In genomic region chr1:39954870-39955546, GRCh38 we compare ENCODE assay signal across 1 cellular context.
TF ChIP-seq lines count a peak whose summit lies in the region.

MFSD2A (plus strand) TSS chr1:39955145; CDS start chr1:39955293, 148 bp downstream.

TF ChIP-seq in WTC11, 78 proteins besides CTCF, POLR2A, EP300 and RAD21 (continued from another document and continues in another):
- TF ChIP-seq CREM (CRISPR knock-in tag; IDR thresholded peaks at IDR 0.05) (no peak; the same call in 1 of the 2 replicates), SP1 (CRISPR knock-in tag; conservative IDR thresholded peaks at IDR 0.05) (peak; percentile 72; the same call in 1 of the 2 replicates), ZNF416 (CRISPR knock-in tag; IDR thresholded peaks at IDR 0.05) (no peak), NFE2L1 (CRISPR knock-in tag; IDR thresholded peaks at IDR 0.05) (no peak), ZNF232 (CRISPR knock-in tag; IDR thresholded peaks at IDR 0.05) (peak; percentile 88), ZMAT4 (CRISPR knock-in tag; IDR thresholded peaks at IDR 0.05) (no peak), ELF4 (CRISPR knock-in tag; IDR thresholded peaks at IDR 0.05; ENCODE audit: low read depth) (no peak), MLX (CRISPR knock-in tag; IDR thresholded peaks at IDR 0.05) (no peak), PREB (CRISPR knock-in tag; IDR thresholded peaks at IDR 0.05; ENCODE audit: borderline replicate concordance) (no peak), TCF7 (CRISPR knock-in tag; IDR thresholded peaks at IDR 0.05; ENCODE audit: low read depth) (no peak), ZNF138 (CRISPR knock-in tag; conservative IDR thresholded peaks at IDR 0.05) (0 out of 2 replicates have a peak, but pooled peaks have one; percentile 40), ATF1 (CRISPR knock-in tag; IDR thresholded peaks at IDR 0.05) (0 out of 2 replicates have a peak, but pooled peaks have one; percentile 78), PRRX2 (CRISPR knock-in tag; IDR thresholded peaks at IDR 0.05) (no peak), FOXJ3 (CRISPR knock-in tag; IDR thresholded peaks at IDR 0.05; ENCODE audit: borderline replicate concordance) (no peak), SMAD3 (CRISPR knock-in tag; IDR thresholded peaks at IDR 0.05; ENCODE audit: borderline replicate concordance) (peak; percentile 12; the same call in 1 of the 2 replicates), IRF2 (CRISPR knock-in tag; IDR thresholded peaks at IDR 0.05; ENCODE audit: borderline replicate concordance, low read depth) (no peak), ZNF512 (CRISPR knock-in tag; IDR thresholded peaks at IDR 0.05; ENCODE audit: borderline replicate concordance) (no peak), TP53 (CRISPR knock-in tag; IDR thresholded peaks at IDR 0.05) (peak; percentile 34; the same call in 1 of the 2 replicates), NFATC4 (CRISPR knock-in tag; IDR thresholded peaks at IDR 0.05) (no peak), E2F5 (CRISPR knock-in tag; IDR thresholded peaks at IDR 0.05) (no peak; the same call in 1 of the 2 replicates), ZNF121 (CRISPR knock-in tag; IDR thresholded peaks at IDR 0.05) (no peak), EMX1 (CRISPR knock-in tag; IDR thresholded peaks at IDR 0.05) (no peak), GRHL2 (CRISPR knock-in tag; IDR thresholded peaks at IDR 0.05; ENCODE audit: insufficient replicate concordance, severe bottlenecking) (no peak), MAX (CRISPR knock-in tag; IDR thresholded peaks at IDR 0.05) (peak; percentile 89), TEAD4 (CRISPR knock-in tag; IDR thresholded peaks at IDR 0.05) (no peak), ZNF263 (CRISPR knock-in tag; IDR thresholded peaks at IDR 0.05; ENCODE audit: low read depth) (no peak), ZNF317 (CRISPR knock-in tag; IDR thresholded peaks at IDR 0.05; ENCODE audit: borderline replicate concordance, low read depth) (0 out of 2 replicates have a peak, but pooled peaks have one; percentile 6), ETV6 (CRISPR knock-in tag; IDR thresholded peaks at IDR 0.05) (peak; percentile 25; the same call in 1 of the 2 replicates), RELA (CRISPR knock-in tag; IDR thresholded peaks at IDR 0.05; ENCODE audit: borderline replicate concordance) (no peak), CDX4 (CRISPR knock-in tag; IDR thresholded peaks at IDR 0.05; ENCODE audit: borderline replicate concordance) (no peak), CBFB (CRISPR knock-in tag; IDR thresholded peaks at IDR 0.05; ENCODE audit: low read depth) (peak; percentile 56; the same call in 1 of the 2 replicates), NR2C2 (CRISPR knock-in tag; IDR thresholded peaks at IDR 0.05) (no peak)
- TF ChIP-seq, protein P1, sequence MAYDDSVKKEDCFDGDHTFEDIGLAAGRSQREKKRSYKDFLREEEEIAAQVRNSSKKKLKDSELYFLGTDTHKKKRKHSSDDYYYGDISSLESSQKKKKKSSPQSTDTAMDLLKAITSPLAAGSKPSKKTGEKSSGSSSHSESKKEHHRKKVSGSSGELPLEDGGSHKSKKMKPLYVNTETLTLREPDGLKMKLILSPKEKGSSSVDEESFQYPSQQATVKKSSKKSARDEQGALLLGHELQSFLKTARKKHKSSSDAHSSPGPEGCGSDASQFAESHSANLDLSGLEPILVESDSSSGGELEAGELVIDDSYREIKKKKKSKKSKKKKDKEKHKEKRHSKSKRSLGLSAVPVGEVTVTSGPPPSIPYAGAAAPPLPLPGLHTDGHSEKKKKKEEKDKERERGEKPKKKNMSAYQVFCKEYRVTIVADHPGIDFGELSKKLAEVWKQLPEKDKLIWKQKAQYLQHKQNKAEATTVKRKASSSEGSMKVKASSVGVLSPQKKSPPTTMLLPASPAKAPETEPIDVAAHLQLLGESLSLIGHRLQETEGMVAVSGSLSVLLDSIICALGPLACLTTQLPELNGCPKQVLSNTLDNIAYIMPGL (CRISPR knock-in tag; IDR thresholded peaks at IDR 0.05), result no peak
- TF ChIP-seq, protein P2, sequence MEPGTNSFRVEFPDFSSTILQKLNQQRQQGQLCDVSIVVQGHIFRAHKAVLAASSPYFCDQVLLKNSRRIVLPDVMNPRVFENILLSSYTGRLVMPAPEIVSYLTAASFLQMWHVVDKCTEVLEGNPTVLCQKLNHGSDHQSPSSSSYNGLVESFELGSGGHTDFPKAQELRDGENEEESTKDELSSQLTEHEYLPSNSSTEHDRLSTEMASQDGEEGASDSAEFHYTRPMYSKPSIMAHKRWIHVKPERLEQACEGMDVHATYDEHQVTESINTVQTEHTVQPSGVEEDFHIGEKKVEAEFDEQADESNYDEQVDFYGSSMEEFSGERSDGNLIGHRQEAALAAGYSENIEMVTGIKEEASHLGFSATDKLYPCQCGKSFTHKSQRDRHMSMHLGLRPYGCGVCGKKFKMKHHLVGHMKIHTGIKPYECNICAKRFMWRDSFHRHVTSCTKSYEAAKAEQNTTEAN (CRISPR knock-in tag; IDR thresholded peaks at IDR 0.05), result no peak
- TF ChIP-seq, protein P3, sequence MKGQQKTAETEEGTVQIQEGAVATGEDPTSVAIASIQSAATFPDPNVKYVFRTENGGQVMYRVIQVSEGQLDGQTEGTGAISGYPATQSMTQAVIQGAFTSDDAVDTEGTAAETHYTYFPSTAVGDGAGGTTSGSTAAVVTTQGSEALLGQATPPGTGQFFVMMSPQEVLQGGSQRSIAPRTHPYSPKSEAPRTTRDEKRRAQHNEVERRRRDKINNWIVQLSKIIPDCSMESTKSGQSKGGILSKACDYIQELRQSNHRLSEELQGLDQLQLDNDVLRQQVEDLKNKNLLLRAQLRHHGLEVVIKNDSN (CRISPR knock-in tag; IDR thresholded peaks at IDR 0.05), result peak; percentile 39; the same call in 1 of the 2 replicates
- TF ChIP-seq, protein P4, sequence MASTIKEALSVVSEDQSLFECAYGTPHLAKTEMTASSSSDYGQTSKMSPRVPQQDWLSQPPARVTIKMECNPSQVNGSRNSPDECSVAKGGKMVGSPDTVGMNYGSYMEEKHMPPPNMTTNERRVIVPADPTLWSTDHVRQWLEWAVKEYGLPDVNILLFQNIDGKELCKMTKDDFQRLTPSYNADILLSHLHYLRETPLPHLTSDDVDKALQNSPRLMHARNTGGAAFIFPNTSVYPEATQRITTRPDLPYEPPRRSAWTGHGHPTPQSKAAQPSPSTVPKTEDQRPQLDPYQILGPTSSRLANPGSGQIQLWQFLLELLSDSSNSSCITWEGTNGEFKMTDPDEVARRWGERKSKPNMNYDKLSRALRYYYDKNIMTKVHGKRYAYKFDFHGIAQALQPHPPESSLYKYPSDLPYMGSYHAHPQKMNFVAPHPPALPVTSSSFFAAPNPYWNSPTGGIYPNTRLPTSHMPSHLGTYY (CRISPR knock-in tag; IDR thresholded peaks at IDR 0.05), result no peak
- TF ChIP-seq, protein P5, sequence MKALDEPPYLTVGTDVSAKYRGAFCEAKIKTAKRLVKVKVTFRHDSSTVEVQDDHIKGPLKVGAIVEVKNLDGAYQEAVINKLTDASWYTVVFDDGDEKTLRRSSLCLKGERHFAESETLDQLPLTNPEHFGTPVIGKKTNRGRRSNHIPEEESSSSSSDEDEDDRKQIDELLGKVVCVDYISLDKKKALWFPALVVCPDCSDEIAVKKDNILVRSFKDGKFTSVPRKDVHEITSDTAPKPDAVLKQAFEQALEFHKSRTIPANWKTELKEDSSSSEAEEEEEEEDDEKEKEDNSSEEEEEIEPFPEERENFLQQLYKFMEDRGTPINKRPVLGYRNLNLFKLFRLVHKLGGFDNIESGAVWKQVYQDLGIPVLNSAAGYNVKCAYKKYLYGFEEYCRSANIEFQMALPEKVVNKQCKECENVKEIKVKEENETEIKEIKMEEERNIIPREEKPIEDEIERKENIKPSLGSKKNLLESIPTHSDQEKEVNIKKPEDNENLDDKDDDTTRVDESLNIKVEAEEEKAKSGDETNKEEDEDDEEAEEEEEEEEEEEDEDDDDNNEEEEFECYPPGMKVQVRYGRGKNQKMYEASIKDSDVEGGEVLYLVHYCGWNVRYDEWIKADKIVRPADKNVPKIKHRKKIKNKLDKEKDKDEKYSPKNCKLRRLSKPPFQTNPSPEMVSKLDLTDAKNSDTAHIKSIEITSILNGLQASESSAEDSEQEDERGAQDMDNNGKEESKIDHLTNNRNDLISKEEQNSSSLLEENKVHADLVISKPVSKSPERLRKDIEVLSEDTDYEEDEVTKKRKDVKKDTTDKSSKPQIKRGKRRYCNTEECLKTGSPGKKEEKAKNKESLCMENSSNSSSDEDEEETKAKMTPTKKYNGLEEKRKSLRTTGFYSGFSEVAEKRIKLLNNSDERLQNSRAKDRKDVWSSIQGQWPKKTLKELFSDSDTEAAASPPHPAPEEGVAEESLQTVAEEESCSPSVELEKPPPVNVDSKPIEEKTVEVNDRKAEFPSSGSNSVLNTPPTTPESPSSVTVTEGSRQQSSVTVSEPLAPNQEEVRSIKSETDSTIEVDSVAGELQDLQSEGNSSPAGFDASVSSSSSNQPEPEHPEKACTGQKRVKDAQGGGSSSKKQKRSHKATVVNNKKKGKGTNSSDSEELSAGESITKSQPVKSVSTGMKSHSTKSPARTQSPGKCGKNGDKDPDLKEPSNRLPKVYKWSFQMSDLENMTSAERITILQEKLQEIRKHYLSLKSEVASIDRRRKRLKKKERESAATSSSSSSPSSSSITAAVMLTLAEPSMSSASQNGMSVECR (CRISPR knock-in tag; IDR thresholded peaks at IDR 0.05; ENCODE audit: borderline replicate concordance), result no peak; the same call in 1 of the 2 replicates
- TF ChIP-seq, protein P6, sequence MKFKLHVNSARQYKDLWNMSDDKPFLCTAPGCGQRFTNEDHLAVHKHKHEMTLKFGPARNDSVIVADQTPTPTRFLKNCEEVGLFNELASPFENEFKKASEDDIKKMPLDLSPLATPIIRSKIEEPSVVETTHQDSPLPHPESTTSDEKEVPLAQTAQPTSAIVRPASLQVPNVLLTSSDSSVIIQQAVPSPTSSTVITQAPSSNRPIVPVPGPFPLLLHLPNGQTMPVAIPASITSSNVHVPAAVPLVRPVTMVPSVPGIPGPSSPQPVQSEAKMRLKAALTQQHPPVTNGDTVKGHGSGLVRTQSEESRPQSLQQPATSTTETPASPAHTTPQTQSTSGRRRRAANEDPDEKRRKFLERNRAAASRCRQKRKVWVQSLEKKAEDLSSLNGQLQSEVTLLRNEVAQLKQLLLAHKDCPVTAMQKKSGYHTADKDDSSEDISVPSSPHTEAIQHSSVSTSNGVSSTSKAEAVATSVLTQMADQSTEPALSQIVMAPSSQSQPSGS (CRISPR knock-in tag; IDR thresholded peaks at IDR 0.05; ENCODE audit: borderline replicate concordance, low read depth), result no peak
- TF ChIP-seq, protein P7, sequence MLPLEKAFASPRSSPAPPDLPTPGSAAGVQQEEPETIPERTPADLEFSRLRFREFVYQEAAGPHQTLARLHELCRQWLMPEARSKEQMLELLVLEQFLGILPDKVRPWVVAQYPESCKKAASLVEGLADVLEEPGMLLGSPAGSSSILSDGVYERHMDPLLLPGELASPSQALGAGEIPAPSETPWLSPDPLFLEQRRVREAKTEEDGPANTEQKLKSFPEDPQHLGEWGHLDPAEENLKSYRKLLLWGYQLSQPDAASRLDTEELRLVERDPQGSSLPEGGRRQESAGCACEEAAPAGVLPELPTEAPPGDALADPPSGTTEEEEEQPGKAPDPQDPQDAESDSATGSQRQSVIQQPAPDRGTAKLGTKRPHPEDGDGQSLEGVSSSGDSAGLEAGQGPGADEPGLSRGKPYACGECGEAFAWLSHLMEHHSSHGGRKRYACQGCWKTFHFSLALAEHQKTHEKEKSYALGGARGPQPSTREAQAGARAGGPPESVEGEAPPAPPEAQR (CRISPR knock-in tag; IDR thresholded peaks at IDR 0.05), result no peak
